In genomic region chr18:78882585-78882984, GRCh38 we compare ENCODE assay signal across 19 cellular contexts.
DNase-seq lines count a peak whose midpoint lies in the region; ATAC-seq and TF ChIP-seq lines count a peak whose summit lies in the region.
"Had no signal": no experiment of that assay in that cellular context is flagged by ENCODE, and none has a peak within 500 bp of the region (broad histone marks: within the 10 kb centered on the region; RNA-seq: fewer than 3 reads in every experiment).

No MANE protein-coding gene starts in this region.

- H3K4me1 Mint-ChIP-seq in stimulated activated memory B cell treated with anti-CD40 and anti-IgM and Interleukin-4, amounts not matched to agents 10 μg/mL and 1 μg/mL and 100 μg/mL, for 72 hours = no peaks in the 10 kb centered on the region
- H3K4me1 Mint-ChIP-seq: B cell had no signal

- H3K36me3 ChIP-seq in esophagus muscularis mucosa = no peaks in the 10 kb centered on the region
- no peaks in the 10 kb centered on the region for H3K36me3 ChIP-seq in lung (ENCODE audit: control insufficient read depth in 2 of 2, insufficient read depth in 2 of 2, low read length in 2 of 2)
- H3K36me3 ChIP-seq: BLaER1 treated with 17β-estradiol and CSF1 and Interleukin-3, amounts not matched to agents 10 nM and 100 nM had no signal

- no peak for TF ChIP-seq EP300 in esophagus muscularis mucosa (IDR thresholded peaks at IDR 0.05)

- H3K9me3 Mint-ChIP-seq in stimulated activated memory B cell treated with anti-CD40 and anti-IgM and Interleukin-4, amounts not matched to agents 10 μg/mL and 1 μg/mL and 100 μg/mL, for 72 hours = peaks cover 24% of the 10 kb centered on the region

- H3K4me1 ChIP-seq in esophagus muscularis mucosa = no peaks in the 10 kb centered on the region
- H3K4me1 ChIP-seq in lung (ENCODE audit: control insufficient read depth in 2 of 2, insufficient read depth in 2 of 2, low read length in 2 of 2) = no peaks in the 10 kb centered on the region
- H3K4me1 ChIP-seq: A549, Caco-2 had no signal

- H3K4me3 Mint-ChIP-seq in stimulated activated memory B cell treated with anti-CD40 and anti-IgM and Interleukin-4, amounts not matched to agents 10 μg/mL and 1 μg/mL and 100 μg/mL, for 72 hours = no peak overlapping the region
- H3K4me3 Mint-ChIP-seq: B cell; CD4-positive, alpha-beta T cell; CD8-positive, alpha-beta T cell had no signal

- 78% methylated on average over 7 of the region's 7 CpGs for WGBS in esophagus muscularis mucosa
- 76 to 84% methylated on average over 7 of the region's 7 CpGs for WGBS in lung, 2 donors

- peaks cover 19% of the 10 kb centered on the region for H3K27me3 Mint-ChIP-seq in stimulated activated memory B cell treated with anti-CD40 and anti-IgM and Interleukin-4, amounts not matched to agents 10 μg/mL and 1 μg/mL and 100 μg/mL, for 72 hours

- intact Hi-C loops in esophagus muscularis mucosa (cut with DNase I) = no loop called here

- TF ChIP-seq POLR2A in esophagus muscularis mucosa (IDR thresholded peaks at IDR 0.05; ENCODE audit: low read depth) = no peak

- H3K4me3 ChIP-seq in coronary artery (no peak overlapping the region), esophagus muscularis mucosa (no peak overlapping the region), lung (no peak overlapping the region)
- H3K4me3 ChIP-seq: A549; BLaER1 treated with 17β-estradiol and CSF1 and Interleukin-3, amounts not matched to agents 10 nM and 100 nM had no signal

- H3K27ac ChIP-seq in coronary artery (no peak overlapping the region), esophagus muscularis mucosa (replicated peaks in 1 of 4) (no peak overlapping the region), lung (ENCODE audit: low read depth in 1 of 2, low read length in 1 of 2) (no peak overlapping the region)
- H3K27ac ChIP-seq: A549; BLaER1 treated with 17β-estradiol and CSF1 and Interleukin-3, amounts not matched to agents 10 nM and 100 nM; C4-2B had no signal

- DNase-seq in coronary artery (ENCODE audit: low spot score) (peak; percentile 33), ecto neural progenitor cell (ENCODE audit: low spot score) (peak; percentile 9), esophagus muscularis mucosa (ENCODE audit: extremely low spot score) (peak; percentile 62), lung (ENCODE audit: low spot score) (peak; percentile 20)
- DNase-seq: 8988T; AML-193; Caco-2; Calu3; CD4-positive, alpha-beta T cell; CD8-positive, alpha-beta T cell; DMS79 treated with DMSO at 0.1 percent for 48 hours; GF-D8 had no signal

- TF ChIP-seq CTCF in coronary artery (IDR thresholded peaks at IDR 0.05) = no peak
- no peak for TF ChIP-seq CTCF in esophagus muscularis mucosa (IDR thresholded peaks at IDR 0.05)
- no peak for TF ChIP-seq CTCF in lung (IDR thresholded peaks at IDR 0.05; ENCODE audit: control extremely low read depth, extremely low read depth)

- no peak overlapping the region for H3K27ac Mint-ChIP-seq in stimulated activated memory B cell treated with anti-CD40 and anti-IgM and Interleukin-4, amounts not matched to agents 10 μg/mL and 1 μg/mL and 100 μg/mL, for 72 hours
- H3K27ac Mint-ChIP-seq: B cell; CD4-positive, alpha-beta T cell; CD8-positive, alpha-beta T cell had no signal

- H3K9me3 ChIP-seq in esophagus muscularis mucosa = peaks cover 0 to 36% (median 21%) of the 10 kb centered on the region in 4 donors
- peaks cover 0 to 13% of the 10 kb centered on the region in 2 donors for H3K9me3 ChIP-seq in lung (ENCODE audit: control insufficient read depth in 2 of 2, insufficient read depth in 1 of 2, low read length in 1 of 2)
- H3K9me3 ChIP-seq: A549, Caco-2 had no signal

- H3K27me3 ChIP-seq in esophagus muscularis mucosa (no peaks in the 10 kb centered on the region), lung (ENCODE audit: control insufficient read depth, insufficient read depth) (no peaks in the 10 kb centered on the region)
- H3K27me3 ChIP-seq: BLaER1 treated with 17β-estradiol and CSF1 and Interleukin-3, amounts not matched to agents 10 nM and 100 nM had no signal

- H3K36me3 Mint-ChIP-seq in stimulated activated memory B cell treated with anti-CD40 and anti-IgM and Interleukin-4, amounts not matched to agents 10 μg/mL and 1 μg/mL and 100 μg/mL, for 72 hours = peaks cover 11% of the 10 kb centered on the region
- H3K36me3 Mint-ChIP-seq: CD8-positive, alpha-beta T cell had no signal

- ATAC-seq in lung (ENCODE audit: insufficient read depth, low FRiP score) (no peak), GM19351 (IDR thresholded peaks at IDR 0.05; ENCODE audit: unreplicated experiment) (no peak), HG03196 (IDR thresholded peaks at IDR 0.05; ENCODE audit: unreplicated experiment) (no peak)
- no peak for ATAC-seq in stimulated activated memory B cell treated with anti-CD40 and anti-IgM and Interleukin-4, amounts not matched to agents 10 μg/mL and 1 μg/mL and 100 μg/mL, for 72 hours
- ATAC-seq: A549; CD8-positive, alpha-beta T cell had no signal

Comparison
In these comparisons a context has a peak if more than half of its experiments do, and no peak if none do; other contexts are left out.
1. DNase-seq: peak in every context shown above with its lines; median percentile 62 in esophagus muscularis mucosa; 33 in coronary artery; 20 in lung; 9 in ecto neural progenitor cell.